In the genomic region with DNA sequence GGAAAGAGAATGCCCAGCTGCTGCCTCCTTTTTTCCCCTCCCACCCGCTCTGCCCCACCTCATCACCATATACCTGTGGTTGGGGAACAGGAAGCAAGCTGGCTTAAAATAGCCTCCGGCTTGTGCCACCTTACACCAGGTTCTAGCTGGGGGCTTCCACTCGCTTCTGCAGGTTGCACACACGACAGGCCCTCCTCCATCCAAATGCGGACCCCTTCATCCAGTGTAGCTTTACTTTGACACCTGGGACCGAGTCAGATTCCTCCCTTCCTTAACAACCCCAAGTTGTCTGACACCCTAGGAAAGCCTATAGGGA, we compare ENCODE assay signal across 11 cellular contexts. TPM values are rescaled to one million over a fixed set of nuclear protein-coding genes. Genes with fewer than 3 reads are reported as not detected.
DNase-seq lines count a peak whose midpoint lies in the region; ATAC-seq and TF ChIP-seq lines count a peak whose summit lies in the region.
"Had no signal": no experiment of that assay in that cellular context is flagged by ENCODE, and none has a peak within 500 bp of the region (broad histone marks: within the 10 kb centered on the region; RNA-seq: fewer than 3 reads in every experiment).

No MANE protein-coding gene starts in this region.

- H3K4me1 ChIP-seq in gastroesophageal sphincter, result peaks cover 0 to 75% (median 12%) of the 10 kb centered on the region in 3 donors

- H3K27me3 Mint-ChIP-seq in stimulated activated naive CD8-positive, alpha-beta T cell treated with anti-CD3 and anti-CD28 coated beads, Interleukin-15, Interleukin-2, amounts not matched to agents 100 ng/mL and 50 ng/mL, for 24 hours, result no peaks in the 10 kb centered on the region
- peaks cover 14% of the 10 kb centered on the region for H3K27me3 Mint-ChIP-seq in activated T-helper 2 cell treated with anti-CD3 and anti-CD28 coated beads, Interferon-gamma antibody, Interleukin-2, Interleukin-4, amounts not matched to agents 10 μg/mL and 5 μg/mL and 100 μg/mL, durations not matched to agents 14 hours and 24 hours and 36 hours (ENCODE audit: low read depth)
- H3K27me3 Mint-ChIP-seq in memory B cell, result no peaks in the 10 kb centered on the region

- peaks cover 26% of the 10 kb centered on the region for H3K4me1 Mint-ChIP-seq in stimulated activated naive CD8-positive, alpha-beta T cell treated with anti-CD3 and anti-CD28 coated beads, Interleukin-15, Interleukin-2, amounts not matched to agents 100 ng/mL and 50 ng/mL, for 24 hours (ENCODE audit: low read depth)
- peaks cover 12% of the 10 kb centered on the region for H3K4me1 Mint-ChIP-seq in activated T-helper 2 cell treated with anti-CD3 and anti-CD28 coated beads, Interferon-gamma antibody, Interleukin-2, Interleukin-4, amounts not matched to agents 10 μg/mL and 5 μg/mL and 100 μg/mL, durations not matched to agents 14 hours and 24 hours and 36 hours (ENCODE audit: low read depth)
- peaks cover 37% of the 10 kb centered on the region for H3K4me1 Mint-ChIP-seq in memory B cell

- no peak for ATAC-seq in stimulated activated naive CD8-positive, alpha-beta T cell treated with anti-CD3 and anti-CD28 coated beads, Interleukin-15, Interleukin-2, amounts not matched to agents 100 U/mL and 50 U/mL, for 24 hours
- peak; percentile 47 for ATAC-seq in memory B cell (ENCODE audit: low read depth)
- ATAC-seq in gastroesophageal sphincter, result no peak

- WGBS in gastroesophageal sphincter (ENCODE audit: low coverage in 1 of 2), 2 donors, result 14 to 85% methylated on average over 1 to 5 of the region's 6 CpGs

- H3K9me3 ChIP-seq in gastroesophageal sphincter, result no peaks in the 10 kb centered on the region

- no peak for TF ChIP-seq EP300 in gastroesophageal sphincter (IDR thresholded peaks at IDR 0.05)

- H3K36me3 ChIP-seq in gastroesophageal sphincter, result no peaks in the 10 kb centered on the region

- no peak for DNase-seq in stimulated activated naive CD8-positive, alpha-beta T cell treated with anti-CD3 and anti-CD28 coated beads, Interleukin-15, Interleukin-2, amounts not matched to agents 100 U/mL and 50 U/mL, for 24 hours
- no peak for DNase-seq in activated T-helper 2 cell treated with anti-CD3 and anti-CD28 coated beads, Interferon-gamma antibody, Interleukin-2, Interleukin-4, amounts not matched to agents 10 μg/mL and 5 μg/mL and 100 μg/mL, durations not matched to agents 14 hours and 24 hours and 36 hours (ENCODE audit: low spot score)
- DNase-seq in memory B cell (ENCODE audit: low spot score in 2 of 2) (no peak), middle frontal gyrus (ENCODE audit: extremely low spot score, low spot score) (no peak), pons (ENCODE audit: low spot score) (no peak), medulla oblongata (ENCODE audit: extremely low spot score) (no peak)

- H3K27ac Mint-ChIP-seq in stimulated activated naive CD8-positive, alpha-beta T cell treated with anti-CD3 and anti-CD28 coated beads, Interleukin-15, Interleukin-2, amounts not matched to agents 100 ng/mL and 50 ng/mL, for 24 hours, result peak overlapping the region; percentile 86
- peak overlapping the region; percentile 77 for H3K27ac Mint-ChIP-seq in activated T-helper 2 cell treated with anti-CD3 and anti-CD28 coated beads, Interferon-gamma antibody, Interleukin-2, Interleukin-4, amounts not matched to agents 10 μg/mL and 5 μg/mL and 100 μg/mL, durations not matched to agents 14 hours and 24 hours and 36 hours
- H3K27ac Mint-ChIP-seq in memory B cell, result peak overlapping the region; percentile 33

- no peak for TF ChIP-seq POLR2A in gastroesophageal sphincter (IDR thresholded peaks at IDR 0.05)

- H3K27me3 ChIP-seq in gastroesophageal sphincter, result peaks cover 4% of the 10 kb centered on the region

- intact Hi-C loops in activated T-helper 2 cell treated with anti-CD3 and anti-CD28 coated beads, Interferon-gamma antibody, Interleukin-2, Interleukin-4, amounts not matched to agents 10 μg/mL and 5 μg/mL and 100 μg/mL, durations not matched to agents 14 hours and 24 hours and 36 hours (cut with micrococcal nuclease), result no loop called here

- no peaks in the 10 kb centered on the region for H3K9me3 Mint-ChIP-seq in stimulated activated naive CD8-positive, alpha-beta T cell treated with anti-CD3 and anti-CD28 coated beads, Interleukin-15, Interleukin-2, amounts not matched to agents 100 ng/mL and 50 ng/mL, for 24 hours
- no peaks in the 10 kb centered on the region for H3K9me3 Mint-ChIP-seq in activated T-helper 2 cell treated with anti-CD3 and anti-CD28 coated beads, Interferon-gamma antibody, Interleukin-2, Interleukin-4, amounts not matched to agents 10 μg/mL and 5 μg/mL and 100 μg/mL, durations not matched to agents 14 hours and 24 hours and 36 hours
- no peaks in the 10 kb centered on the region for H3K9me3 Mint-ChIP-seq in memory B cell

- TF ChIP-seq CTCF in gastroesophageal sphincter (IDR thresholded peaks at IDR 0.05), result no peak

- no peak overlapping the region for H3K4me3 ChIP-seq in gastroesophageal sphincter

- no peaks in the 10 kb centered on the region for H3K36me3 Mint-ChIP-seq in stimulated activated naive CD8-positive, alpha-beta T cell treated with anti-CD3 and anti-CD28 coated beads, Interleukin-15, Interleukin-2, amounts not matched to agents 100 ng/mL and 50 ng/mL, for 24 hours (ENCODE audit: low read depth)
- H3K36me3 Mint-ChIP-seq in activated T-helper 2 cell treated with anti-CD3 and anti-CD28 coated beads, Interferon-gamma antibody, Interleukin-2, Interleukin-4, amounts not matched to agents 10 μg/mL and 5 μg/mL and 100 μg/mL, durations not matched to agents 14 hours and 24 hours and 36 hours (ENCODE audit: low read depth), result no peaks in the 10 kb centered on the region
- no peaks in the 10 kb centered on the region for H3K36me3 Mint-ChIP-seq in memory B cell

- H3K27ac ChIP-seq in gastroesophageal sphincter, result peak overlapping the region in 2 of 4 donors; percentile 22 to 50
- H3K27ac ChIP-seq: C4-2B had no signal

- H3K4me3 Mint-ChIP-seq in stimulated activated naive CD8-positive, alpha-beta T cell treated with anti-CD3 and anti-CD28 coated beads, Interleukin-15, Interleukin-2, amounts not matched to agents 100 ng/mL and 50 ng/mL, for 24 hours, result peak overlapping the region; percentile 70
- peak overlapping the region; percentile 66 for H3K4me3 Mint-ChIP-seq in activated T-helper 2 cell treated with anti-CD3 and anti-CD28 coated beads, Interferon-gamma antibody, Interleukin-2, Interleukin-4, amounts not matched to agents 10 μg/mL and 5 μg/mL and 100 μg/mL, durations not matched to agents 14 hours and 24 hours and 36 hours (ENCODE audit: low read depth)
- peak overlapping the region; percentile 85 for H3K4me3 Mint-ChIP-seq in memory B cell

RNA-seq across cellular contexts. Expression of a gene that starts 14.6 kb away (rescaled TPM):
- not detected in 2 replicates for total RNA-seq in activated T-helper 2 cell treated with anti-CD3 and anti-CD28 coated beads, Interferon-gamma antibody, Interleukin-2, Interleukin-4, amounts not matched to agents 10 μg/mL and 5 μg/mL and 100 μg/mL, durations not matched to agents 14 hours and 24 hours and 36 hours
- total RNA-seq in gastroesophageal sphincter, result not detected
- total RNA-seq: subcutaneous adipose tissue had no signal

RNA-seq across cellular contexts. Expression of a gene that starts 19.4 kb away (rescaled TPM):
- 0.48 TPM in 1 of 2 replicates, not detected in the other for total RNA-seq in activated T-helper 2 cell treated with anti-CD3 and anti-CD28 coated beads, Interferon-gamma antibody, Interleukin-2, Interleukin-4, amounts not matched to agents 10 μg/mL and 5 μg/mL and 100 μg/mL, durations not matched to agents 14 hours and 24 hours and 36 hours
- total RNA-seq in gastroesophageal sphincter, result not detected
- total RNA-seq: left cardiac atrium, subcutaneous adipose tissue had no signal

Comparison
In these comparisons a context has a peak if more than half of its experiments do, and no peak if none do; other contexts are left out.
1. H3K27ac Mint-ChIP-seq: peak in every context shown above with its lines; median percentile 86 in stimulated activated naive CD8-positive, alpha-beta T cell treated with anti-CD3 and anti-CD28 coated beads, Interleukin-15, Interleukin-2, amounts not matched to agents 100 ng/mL and 50 ng/mL, for 24 hours; 77 in activated T-helper 2 cell treated with anti-CD3 and anti-CD28 coated beads, Interferon-gamma antibody, Interleukin-2, Interleukin-4, amounts not matched to agents 10 μg/mL and 5 μg/mL and 100 μg/mL, durations not matched to agents 14 hours and 24 hours and 36 hours; 33 in memory B cell.